1 cellular context compared by ENCODE assay signal in the genomic region with DNA sequence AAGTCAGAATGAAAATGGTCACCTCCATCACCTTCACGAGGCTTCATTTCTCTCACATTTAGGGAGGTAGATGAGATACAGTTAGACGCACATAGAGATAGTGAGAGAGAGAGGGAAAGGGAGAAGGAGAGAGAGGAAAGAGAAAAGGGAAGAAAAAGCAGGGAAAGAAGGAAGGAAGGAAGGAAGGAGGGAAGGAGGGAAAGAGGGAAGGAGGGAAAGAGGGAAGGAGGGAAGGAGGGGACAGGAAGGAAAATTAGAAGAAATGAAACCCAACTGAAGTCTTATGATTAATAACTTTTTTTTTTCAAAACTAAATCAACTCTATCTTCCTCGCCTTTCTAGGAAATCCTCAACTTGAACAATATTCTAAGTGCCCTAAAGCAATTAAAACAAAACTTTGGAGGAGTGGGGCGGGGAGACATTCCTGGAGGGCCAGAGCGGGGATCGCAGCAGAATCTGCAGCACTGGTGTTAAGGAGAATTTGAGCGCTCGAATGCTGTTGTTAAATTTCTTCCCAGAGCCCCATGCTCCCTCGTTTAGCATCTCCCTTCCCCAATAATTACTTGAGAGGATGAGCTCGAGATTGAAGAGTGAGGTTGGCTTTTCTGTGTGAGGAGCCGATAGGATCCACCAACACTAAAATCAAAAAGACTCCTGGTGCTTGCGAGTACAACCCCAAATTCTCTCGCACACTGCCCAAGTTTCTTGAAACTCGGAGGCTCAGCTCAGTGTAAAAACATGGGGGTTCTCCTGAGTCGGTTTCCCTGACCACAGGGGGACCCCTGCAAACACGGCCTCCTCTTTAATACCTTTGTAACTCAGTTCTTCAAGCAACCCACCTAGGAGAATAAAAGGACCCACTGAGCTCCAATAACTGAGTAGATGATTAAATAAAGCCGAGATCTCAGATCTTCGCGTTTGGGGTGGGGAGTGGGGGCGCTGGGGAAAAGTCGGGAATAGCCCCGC.
TF ChIP-seq lines count a peak whose summit lies in the region.

No MANE protein-coding gene starts in this region.

TF ChIP-seq in GM23338, 12 proteins besides CTCF, POLR2A, EP300 and RAD21:
- TF ChIP-seq, protein P1, sequence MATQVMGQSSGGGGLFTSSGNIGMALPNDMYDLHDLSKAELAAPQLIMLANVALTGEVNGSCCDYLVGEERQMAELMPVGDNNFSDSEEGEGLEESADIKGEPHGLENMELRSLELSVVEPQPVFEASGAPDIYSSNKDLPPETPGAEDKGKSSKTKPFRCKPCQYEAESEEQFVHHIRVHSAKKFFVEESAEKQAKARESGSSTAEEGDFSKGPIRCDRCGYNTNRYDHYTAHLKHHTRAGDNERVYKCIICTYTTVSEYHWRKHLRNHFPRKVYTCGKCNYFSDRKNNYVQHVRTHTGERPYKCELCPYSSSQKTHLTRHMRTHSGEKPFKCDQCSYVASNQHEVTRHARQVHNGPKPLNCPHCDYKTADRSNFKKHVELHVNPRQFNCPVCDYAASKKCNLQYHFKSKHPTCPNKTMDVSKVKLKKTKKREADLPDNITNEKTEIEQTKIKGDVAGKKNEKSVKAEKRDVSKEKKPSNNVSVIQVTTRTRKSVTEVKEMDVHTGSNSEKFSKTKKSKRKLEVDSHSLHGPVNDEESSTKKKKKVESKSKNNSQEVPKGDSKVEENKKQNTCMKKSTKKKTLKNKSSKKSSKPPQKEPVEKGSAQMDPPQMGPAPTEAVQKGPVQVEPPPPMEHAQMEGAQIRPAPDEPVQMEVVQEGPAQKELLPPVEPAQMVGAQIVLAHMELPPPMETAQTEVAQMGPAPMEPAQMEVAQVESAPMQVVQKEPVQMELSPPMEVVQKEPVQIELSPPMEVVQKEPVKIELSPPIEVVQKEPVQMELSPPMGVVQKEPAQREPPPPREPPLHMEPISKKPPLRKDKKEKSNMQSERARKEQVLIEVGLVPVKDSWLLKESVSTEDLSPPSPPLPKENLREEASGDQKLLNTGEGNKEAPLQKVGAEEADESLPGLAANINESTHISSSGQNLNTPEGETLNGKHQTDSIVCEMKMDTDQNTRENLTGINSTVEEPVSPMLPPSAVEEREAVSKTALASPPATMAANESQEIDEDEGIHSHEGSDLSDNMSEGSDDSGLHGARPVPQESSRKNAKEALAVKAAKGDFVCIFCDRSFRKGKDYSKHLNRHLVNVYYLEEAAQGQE (IDR thresholded peaks at IDR 0.05; ENCODE audit: unreplicated experiment) = no peak
- TF ChIP-seq EZH2 (IDR thresholded peaks at IDR 0.05; ENCODE audit: low read depth, unreplicated experiment) = peak; percentile 67
